9 cellular contexts compared by ENCODE assay signal in genomic region chr2:62216616-62217015, GRCh38. TPM values are rescaled to one million over a fixed set of nuclear protein-coding genes. Genes with fewer than 3 reads are reported as not detected.
DNase-seq lines count a peak whose midpoint lies in the region; ATAC-seq and TF ChIP-seq lines count a peak whose summit lies in the region.
"Had no signal": no experiment of that assay in that cellular context is flagged by ENCODE, and none has a peak within 500 bp of the region (broad histone marks: within the 10 kb centered on the region; RNA-seq: fewer than 3 reads in every experiment).

No MANE protein-coding gene starts in this region.

- no peak for ATAC-seq in GM19023 (IDR thresholded peaks at IDR 0.05; ENCODE audit: unreplicated experiment)

- no peak for TF ChIP-seq EP300 in esophagus muscularis mucosa (IDR thresholded peaks at IDR 0.05)

- no peak overlapping the region for H3K4me3 ChIP-seq in AG09309 (ENCODE audit: control insufficient read depth, low read depth, low read length)
- H3K4me3 ChIP-seq in esophagus muscularis mucosa: no peak overlapping the region
- H3K4me3 ChIP-seq: SJSA1 had no signal

- no peak for TF ChIP-seq POLR2A in esophagus muscularis mucosa (IDR thresholded peaks at IDR 0.05; ENCODE audit: low read depth)

- WGBS in esophagus muscularis mucosa: 74% methylated on average over 8 of the region's 8 CpGs

- H3K27me3 ChIP-seq in esophagus muscularis mucosa: no peaks in the 10 kb centered on the region
- H3K27me3 ChIP-seq: SJSA1 had no signal

- DNase-seq in AG09309 (ENCODE audit: low read depth): peak; percentile 92
- DNase-seq in NOMO-1 (lab: John Stamatoyannopoulos, UW; ENCODE audit: unreplicated experiment in 2 of 2): peak; percentile 42 to 57
- DNase-seq in esophagus muscularis mucosa (ENCODE audit: extremely low spot score): no peak
- DNase-seq in non-pigmented ciliary epithelial cell (ENCODE audit: low read depth): peak; percentile 76
- DNase-seq in NCI-H1048 (lab: John Stamatoyannopoulos, UW): no peak
- DNase-seq in DMS79 treated with DMSO at 0.1 percent for 48 hours (lab: John Stamatoyannopoulos, UW): no peak
- DNase-seq in HEK293T (ENCODE audit: extremely low spot score): no peak

- no peaks in the 10 kb centered on the region for H3K36me3 ChIP-seq in esophagus muscularis mucosa
- H3K36me3 ChIP-seq: SJSA1 had no signal

- POLR2A ChIA-PET in HEK293T (lab: Yijun Ruan, JAX): no interaction called here

- intact Hi-C loops in esophagus muscularis mucosa (cut with DNase I): no loop called here

- CTCF ChIA-PET in HEK293T (lab: Yijun Ruan, JAX): no interaction called here

- H3K9me3 ChIP-seq in esophagus muscularis mucosa: no peaks in the 10 kb centered on the region
- H3K9me3 ChIP-seq: SJSA1 had no signal

- H3K27ac ChIP-seq in esophagus muscularis mucosa (replicated peaks in 1 of 4): peak overlapping the region; percentile 9 to 52 (median 32)
- H3K27ac ChIP-seq: SJSA1 had no signal

- no peak for TF ChIP-seq CTCF in AG09309 (IDR thresholded peaks at IDR 0.05; ENCODE audit: control insufficient read depth, insufficient read depth, low read depth, low read length, missing control alignments)
- TF ChIP-seq CTCF in esophagus muscularis mucosa (IDR thresholded peaks at IDR 0.05): no peak

- peaks cover 67 to 83% (median 74%) of the 10 kb centered on the region in 4 donors for H3K4me1 ChIP-seq in esophagus muscularis mucosa
- H3K4me1 ChIP-seq: SJSA1 had no signal

TF ChIP-seq in HEK293T, 16 proteins besides CTCF, POLR2A, EP300 and RAD21:
- TF ChIP-seq FOXM1 (IDR thresholded peaks at IDR 0.05; ENCODE audit: borderline replicate concordance): no peak
- no peak for TF ChIP-seq PKNOX1 (IDR thresholded peaks at IDR 0.05)
- TF ChIP-seq LEF1 (IDR thresholded peaks at IDR 0.05; ENCODE audit: borderline replicate concordance): no peak
- TF ChIP-seq BHLHE40 (IDR thresholded peaks at IDR 0.05; ENCODE audit: borderline replicate concordance): no peak
- no peak for TF ChIP-seq SP1 (IDR thresholded peaks at IDR 0.05)
- no peak for TF ChIP-seq SUZ12 (IDR thresholded peaks at IDR 0.05)
- TF ChIP-seq FOXA1 (IDR thresholded peaks at IDR 0.05): no peak
- TF ChIP-seq TARDBP (IDR thresholded peaks at IDR 0.05): no peak
- no peak for TF ChIP-seq HDGF (IDR thresholded peaks at IDR 0.05; ENCODE audit: borderline replicate concordance)
- TF ChIP-seq NFRKB (IDR thresholded peaks at IDR 0.05): no peak
- no peak for TF ChIP-seq CTBP1 (IDR thresholded peaks at IDR 0.05; ENCODE audit: borderline replicate concordance)
- no peak for TF ChIP-seq FOXK2 (IDR thresholded peaks at IDR 0.05)
- no peak for TF ChIP-seq ELF4 (IDR thresholded peaks at IDR 0.05)
- TF ChIP-seq L3MBTL2 (conservative IDR thresholded peaks at IDR 0.05): no peak
- TF ChIP-seq ARNT (IDR thresholded peaks at IDR 0.05): no peak
- no peak for TF ChIP-seq ZNF384 (IDR thresholded peaks at IDR 0.05)

RNA-seq across cellular contexts. Expression of gene B3GNT2, which starts 20.7 kb away (rescaled TPM):
- 10 to 100 TPM; 11.6 to 16.3 (median 14.5) TPM for total RNA-seq in esophagus muscularis mucosa

Comparison
In these comparisons a context has a peak if more than half of its experiments do, and no peak if none do; other contexts are left out.
1. DNase-seq: peak in AG09309 (single experiment), NOMO-1 (2 of 2) and non-pigmented ciliary epithelial cell (single experiment); none in esophagus muscularis mucosa (single experiment), NCI-H1048 (single experiment), DMS79 treated with DMSO at 0.1 percent for 48 hours (single experiment) and HEK293T (single experiment).